Comparison of ENCODE assay signal across 1 cellular context in the genomic region with DNA sequence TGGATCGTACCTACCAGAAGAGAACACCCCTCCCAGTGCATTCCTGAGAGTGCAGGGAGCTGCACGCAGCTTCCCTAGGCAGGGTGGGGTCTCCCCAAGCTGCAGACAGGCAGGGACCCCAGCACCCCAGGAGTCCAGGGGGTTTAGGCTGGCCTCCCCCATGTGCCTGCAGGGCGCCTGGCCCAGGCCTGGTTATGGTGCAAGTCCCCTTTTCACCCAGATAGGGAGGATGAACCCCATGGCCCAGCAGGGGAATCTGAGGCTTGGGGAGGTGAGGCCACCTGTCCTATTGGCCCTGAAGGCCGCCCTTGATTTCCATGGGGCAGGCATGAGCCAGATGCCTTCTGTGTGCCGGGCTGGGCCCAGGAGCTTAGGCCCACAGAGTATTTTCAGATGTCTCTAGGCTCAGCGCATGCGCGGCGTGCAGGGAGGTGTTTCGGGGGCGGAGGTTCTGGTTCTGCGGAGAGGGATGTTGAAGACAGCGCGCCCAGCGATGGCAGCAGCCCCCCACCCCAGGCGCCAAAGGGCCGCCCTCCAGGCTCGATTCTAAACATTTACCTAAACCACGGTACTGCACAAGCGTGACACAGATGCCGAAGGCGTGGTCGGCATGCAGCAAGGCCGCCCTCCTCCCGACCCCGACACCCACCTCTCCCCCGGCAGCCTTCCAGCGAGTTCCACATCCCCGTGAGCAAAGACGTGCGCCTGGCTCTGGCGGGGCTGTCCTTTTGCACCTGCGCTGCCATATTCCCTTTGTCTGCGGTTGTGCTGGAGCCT.
TF ChIP-seq lines count a peak whose summit lies in the region.

No MANE protein-coding gene starts in this region.

TF ChIP-seq in GM23338, 12 proteins besides CTCF, POLR2A, EP300 and RAD21:
- TF ChIP-seq ZNF331 (CRISPR knock-in tag; IDR thresholded peaks at IDR 0.05; ENCODE audit: low read depth) (no peak), EZH2phosphoT487 (IDR thresholded peaks at IDR 0.05; ENCODE audit: unreplicated experiment) (no peak), POLR2AphosphoS5 (IDR thresholded peaks at IDR 0.05; ENCODE audit: low read depth) (no peak), STAT1 (IDR thresholded peaks at IDR 0.05; ENCODE audit: unreplicated experiment) (no peak), NANOG (IDR thresholded peaks at IDR 0.05; ENCODE audit: borderline replicate concordance) (no peak), JUNB (IDR thresholded peaks at IDR 0.05; ENCODE audit: unreplicated experiment) (no peak), EZH2 (IDR thresholded peaks at IDR 0.05; ENCODE audit: low read depth, unreplicated experiment) (no peak), CREB1 (CRISPR knock-in tag; IDR thresholded peaks at IDR 0.05; ENCODE audit: low read depth) (no peak), ZNF114 (CRISPR knock-in tag; IDR thresholded peaks at IDR 0.05) (no peak)
- TF ChIP-seq, protein P1, sequence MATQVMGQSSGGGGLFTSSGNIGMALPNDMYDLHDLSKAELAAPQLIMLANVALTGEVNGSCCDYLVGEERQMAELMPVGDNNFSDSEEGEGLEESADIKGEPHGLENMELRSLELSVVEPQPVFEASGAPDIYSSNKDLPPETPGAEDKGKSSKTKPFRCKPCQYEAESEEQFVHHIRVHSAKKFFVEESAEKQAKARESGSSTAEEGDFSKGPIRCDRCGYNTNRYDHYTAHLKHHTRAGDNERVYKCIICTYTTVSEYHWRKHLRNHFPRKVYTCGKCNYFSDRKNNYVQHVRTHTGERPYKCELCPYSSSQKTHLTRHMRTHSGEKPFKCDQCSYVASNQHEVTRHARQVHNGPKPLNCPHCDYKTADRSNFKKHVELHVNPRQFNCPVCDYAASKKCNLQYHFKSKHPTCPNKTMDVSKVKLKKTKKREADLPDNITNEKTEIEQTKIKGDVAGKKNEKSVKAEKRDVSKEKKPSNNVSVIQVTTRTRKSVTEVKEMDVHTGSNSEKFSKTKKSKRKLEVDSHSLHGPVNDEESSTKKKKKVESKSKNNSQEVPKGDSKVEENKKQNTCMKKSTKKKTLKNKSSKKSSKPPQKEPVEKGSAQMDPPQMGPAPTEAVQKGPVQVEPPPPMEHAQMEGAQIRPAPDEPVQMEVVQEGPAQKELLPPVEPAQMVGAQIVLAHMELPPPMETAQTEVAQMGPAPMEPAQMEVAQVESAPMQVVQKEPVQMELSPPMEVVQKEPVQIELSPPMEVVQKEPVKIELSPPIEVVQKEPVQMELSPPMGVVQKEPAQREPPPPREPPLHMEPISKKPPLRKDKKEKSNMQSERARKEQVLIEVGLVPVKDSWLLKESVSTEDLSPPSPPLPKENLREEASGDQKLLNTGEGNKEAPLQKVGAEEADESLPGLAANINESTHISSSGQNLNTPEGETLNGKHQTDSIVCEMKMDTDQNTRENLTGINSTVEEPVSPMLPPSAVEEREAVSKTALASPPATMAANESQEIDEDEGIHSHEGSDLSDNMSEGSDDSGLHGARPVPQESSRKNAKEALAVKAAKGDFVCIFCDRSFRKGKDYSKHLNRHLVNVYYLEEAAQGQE (IDR thresholded peaks at IDR 0.05; ENCODE audit: unreplicated experiment): no peak
- TF ChIP-seq, protein P2, sequence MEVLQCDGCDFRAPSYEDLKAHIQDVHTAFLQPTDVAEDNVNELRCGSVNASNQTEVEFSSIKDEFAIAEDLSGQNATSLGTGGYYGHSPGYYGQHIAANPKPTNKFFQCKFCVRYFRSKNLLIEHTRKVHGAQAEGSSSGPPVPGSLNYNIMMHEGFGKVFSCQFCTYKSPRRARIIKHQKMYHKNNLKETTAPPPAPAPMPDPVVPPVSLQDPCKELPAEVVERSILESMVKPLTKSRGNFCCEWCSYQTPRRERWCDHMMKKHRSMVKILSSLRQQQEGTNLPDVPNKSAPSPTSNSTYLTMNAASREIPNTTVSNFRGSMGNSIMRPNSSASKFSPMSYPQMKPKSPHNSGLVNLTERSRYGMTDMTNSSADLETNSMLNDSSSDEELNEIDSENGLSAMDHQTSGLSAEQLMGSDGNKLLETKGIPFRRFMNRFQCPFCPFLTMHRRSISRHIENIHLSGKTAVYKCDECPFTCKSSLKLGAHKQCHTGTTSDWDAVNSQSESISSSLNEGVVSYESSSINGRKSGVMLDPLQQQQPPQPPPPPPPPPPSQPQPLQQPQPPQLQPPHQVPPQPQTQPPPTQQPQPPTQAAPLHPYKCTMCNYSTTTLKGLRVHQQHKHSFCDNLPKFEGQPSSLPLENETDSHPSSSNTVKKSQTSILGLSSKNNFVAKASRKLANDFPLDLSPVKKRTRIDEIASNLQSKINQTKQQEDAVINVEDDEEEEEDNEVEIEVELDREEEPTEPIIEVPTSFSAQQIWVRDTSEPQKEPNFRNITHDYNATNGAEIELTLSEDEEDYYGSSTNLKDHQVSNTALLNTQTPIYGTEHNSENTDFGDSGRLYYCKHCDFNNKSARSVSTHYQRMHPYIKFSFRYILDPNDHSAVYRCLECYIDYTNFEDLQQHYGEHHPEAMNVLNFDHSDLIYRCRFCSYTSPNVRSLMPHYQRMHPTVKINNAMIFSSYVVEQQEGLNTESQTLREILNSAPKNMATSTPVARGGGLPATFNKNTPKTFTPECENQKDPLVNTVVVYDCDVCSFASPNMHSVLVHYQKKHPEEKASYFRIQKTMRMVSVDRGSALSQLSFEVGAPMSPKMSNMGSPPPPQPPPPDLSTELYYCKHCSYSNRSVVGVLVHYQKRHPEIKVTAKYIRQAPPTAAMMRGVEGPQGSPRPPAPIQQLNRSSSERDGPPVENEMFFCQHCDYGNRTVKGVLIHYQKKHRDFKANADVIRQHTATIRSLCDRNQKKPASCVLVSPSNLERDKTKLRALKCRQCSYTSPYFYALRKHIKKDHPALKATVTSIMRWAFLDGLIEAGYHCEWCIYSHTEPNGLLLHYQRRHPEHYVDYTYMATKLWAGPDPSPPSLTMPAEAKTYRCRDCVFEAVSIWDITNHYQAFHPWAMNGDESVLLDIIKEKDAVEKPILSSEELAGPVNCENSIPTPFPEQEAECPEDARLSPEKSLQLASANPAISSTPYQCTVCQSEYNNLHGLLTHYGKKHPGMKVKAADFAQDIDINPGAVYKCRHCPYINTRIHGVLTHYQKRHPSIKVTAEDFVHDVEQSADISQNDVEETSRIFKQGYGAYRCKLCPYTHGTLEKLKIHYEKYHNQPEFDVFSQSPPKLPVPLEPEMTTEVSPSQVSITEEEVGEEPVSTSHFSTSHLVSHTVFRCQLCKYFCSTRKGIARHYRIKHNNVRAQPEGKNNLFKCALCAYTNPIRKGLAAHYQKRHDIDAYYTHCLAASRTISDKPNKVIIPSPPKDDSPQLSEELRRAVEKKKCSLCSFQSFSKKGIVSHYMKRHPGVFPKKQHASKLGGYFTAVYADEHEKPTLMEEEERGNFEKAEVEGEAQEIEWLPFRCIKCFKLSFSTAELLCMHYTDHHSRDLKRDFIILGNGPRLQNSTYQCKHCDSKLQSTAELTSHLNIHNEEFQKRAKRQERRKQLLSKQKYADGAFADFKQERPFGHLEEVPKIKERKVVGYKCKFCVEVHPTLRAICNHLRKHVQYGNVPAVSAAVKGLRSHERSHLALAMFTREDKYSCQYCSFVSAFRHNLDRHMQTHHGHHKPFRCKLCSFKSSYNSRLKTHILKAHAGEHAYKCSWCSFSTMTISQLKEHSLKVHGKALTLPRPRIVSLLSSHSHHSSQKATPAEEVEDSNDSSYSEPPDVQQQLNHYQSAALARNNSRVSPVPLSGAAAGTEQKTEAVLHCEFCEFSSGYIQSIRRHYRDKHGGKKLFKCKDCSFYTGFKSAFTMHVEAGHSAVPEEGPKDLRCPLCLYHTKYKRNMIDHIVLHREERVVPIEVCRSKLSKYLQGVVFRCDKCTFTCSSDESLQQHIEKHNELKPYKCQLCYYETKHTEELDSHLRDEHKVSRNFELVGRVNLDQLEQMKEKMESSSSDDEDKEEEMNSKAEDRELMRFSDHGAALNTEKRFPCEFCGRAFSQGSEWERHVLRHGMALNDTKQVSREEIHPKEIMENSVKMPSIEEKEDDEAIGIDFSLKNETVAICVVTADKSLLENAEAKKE (CRISPR knock-in tag; IDR thresholded peaks at IDR 0.05): no peak
- TF ChIP-seq, protein P3, sequence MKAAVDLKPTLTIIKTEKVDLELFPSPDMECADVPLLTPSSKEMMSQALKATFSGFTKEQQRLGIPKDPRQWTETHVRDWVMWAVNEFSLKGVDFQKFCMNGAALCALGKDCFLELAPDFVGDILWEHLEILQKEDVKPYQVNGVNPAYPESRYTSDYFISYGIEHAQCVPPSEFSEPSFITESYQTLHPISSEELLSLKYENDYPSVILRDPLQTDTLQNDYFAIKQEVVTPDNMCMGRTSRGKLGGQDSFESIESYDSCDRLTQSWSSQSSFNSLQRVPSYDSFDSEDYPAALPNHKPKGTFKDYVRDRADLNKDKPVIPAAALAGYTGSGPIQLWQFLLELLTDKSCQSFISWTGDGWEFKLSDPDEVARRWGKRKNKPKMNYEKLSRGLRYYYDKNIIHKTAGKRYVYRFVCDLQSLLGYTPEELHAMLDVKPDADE (IDR thresholded peaks at IDR 0.05): no peak
